Comparison of ENCODE assay signal across 27 cellular contexts in genomic region chr6:66962082-66962481, GRCh38.
"Had no signal": no experiment of that assay in that cellular context is flagged by ENCODE, and none has a peak within 500 bp of the region (broad histone marks: within the 10 kb centered on the region; RNA-seq: fewer than 3 reads in every experiment).

No MANE protein-coding gene starts in this region.

- H3K4me1 ChIP-seq: ascending aorta had no signal

- FAIRE-seq: bronchial epithelial cell, frontal cortex had no signal

- H3K27ac ChIP-seq: ascending aorta, coronary artery, dorsolateral prefrontal cortex, WERI-Rb-1 had no signal

- H3K4me3 ChIP-seq: ascending aorta, coronary artery, dorsolateral prefrontal cortex had no signal

- H3K9me3 ChIP-seq: ascending aorta had no signal

- H3K27me3 ChIP-seq: ascending aorta, dorsolateral prefrontal cortex had no signal

- H3K36me3 ChIP-seq: ascending aorta, WERI-Rb-1 had no signal

- ATAC-seq: activated CD4-positive, CD25-positive, alpha-beta regulatory T cell treated with anti-CD3 and anti-CD28 coated beads, Interleukin-2, amount 50 U/mL, for 24 hours; activated CD8-positive, alpha-beta memory T cell treated with anti-CD3 and anti-CD28 coated beads, Interleukin-2, amount 10 ng/mL, durations not matched to agents 7 days and 5 days; activated CD8-positive, alpha-beta T cell treated with anti-CD3 and anti-CD28 coated beads for 36 hours; activated naive CD4-positive, alpha-beta T cell treated with anti-CD3 and anti-CD28 coated beads, Interleukin-2, amount 50 U/mL, for 72 hours; esophagus mucosa had no signal

- DNase-seq: activated B cell treated with CpG ODN at 0.5 μM for 24 hours; activated CD4-positive, alpha-beta T cell treated with anti-CD3 and anti-CD28 coated beads for 48 hours; activated CD4-positive, alpha-beta T cell treated with anti-CD3 and anti-CD28 coated beads, Interleukin-2, amount 50 U/mL, for 1 hour; activated CD4-positive, alpha-beta T cell treated with anti-CD3 and anti-CD28 coated beads, Interleukin-2, amount 50 U/mL, for 48 hours; activated CD8-positive, alpha-beta memory T cell treated with anti-CD3 and anti-CD28 coated beads, Interleukin-2, amount 10 ng/mL, durations not matched to agents 7 days and 5 days; activated CD8-positive, alpha-beta memory T cell treated with anti-CD3 and anti-CD28 coated beads, Interleukin-2, amount 50 U/mL, for 4 hours; activated CD8-positive, alpha-beta T cell treated with anti-CD3 and anti-CD28 coated beads for 36 hours; activated gamma-delta T cell; activated naive CD4-positive, alpha-beta T cell; activated naive CD4-positive, alpha-beta T cell treated with anti-CD3 and anti-CD28 coated beads, Interleukin-2, amount 10 ng/mL, durations not matched to agents 7 days and 5 days; activated naive CD8-positive, alpha-beta T cell treated with anti-CD3 and anti-CD28 coated beads, Interleukin-2, amount 10 ng/mL, durations not matched to agents 7 days and 5 days; activated T-cell treated with anti-CD3 and anti-CD28 coated beads, Interleukin-2, amount 50 U/mL, for 1 hour; activated T-cell treated with anti-CD3 and anti-CD28 coated beads, Interleukin-2, amount 50 U/mL, for 48 hours; dorsolateral prefrontal cortex; effector memory CD4-positive, alpha-beta T cell; endodermal cell; foreskin fibroblast; head of caudate nucleus; T-helper 2 cell; WERI-Rb-1 had no signal
